ENCODE assay signal across 13 cellular contexts in the genomic region with DNA sequence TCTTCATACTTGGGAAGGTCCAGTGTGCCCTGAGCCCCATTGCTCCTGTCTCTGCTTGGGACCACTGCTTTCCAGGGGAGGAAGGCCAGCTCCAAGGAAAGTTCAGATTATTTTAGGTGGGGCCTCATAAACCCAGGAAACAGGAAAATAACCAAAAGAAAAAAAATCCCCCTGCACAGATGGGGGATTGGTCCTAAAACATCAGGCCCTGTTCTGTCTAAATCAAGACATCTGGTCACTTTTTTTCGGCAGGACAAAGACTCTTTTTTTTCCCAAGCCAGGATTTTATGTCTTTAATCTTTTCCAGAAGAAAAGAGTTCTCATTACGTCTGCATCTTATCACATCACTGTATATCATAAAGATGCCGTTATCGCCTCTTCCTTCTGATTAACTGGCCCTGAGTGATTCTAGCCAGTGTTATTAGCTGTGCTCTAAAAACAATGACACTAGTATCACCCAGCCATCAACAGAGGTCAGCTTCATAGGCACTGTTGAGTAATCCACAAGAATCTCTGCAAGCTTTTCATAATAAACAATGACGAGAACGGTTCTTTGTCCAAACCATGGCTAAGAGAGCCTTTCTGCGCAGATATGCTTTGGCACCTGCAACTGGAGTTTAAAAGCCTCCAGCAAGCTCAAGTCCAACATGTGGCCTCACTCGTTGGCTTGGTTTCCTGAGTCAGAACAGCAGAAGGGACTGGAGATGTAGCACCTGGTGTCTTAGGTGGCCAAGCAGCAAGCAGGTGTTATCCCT.
A peak's percentile ranks its signal among the peaks of the same experiment; 100 is the strongest.
DNase-seq lines count a peak whose midpoint lies in the region; ATAC-seq and TF ChIP-seq lines count a peak whose summit lies in the region.
"Had no signal": no experiment of that assay in that cellular context is flagged by ENCODE, and none has a peak within 500 bp of the region (broad histone marks: within the 10 kb centered on the region; RNA-seq: fewer than 3 reads in every experiment).

No MANE protein-coding gene starts in this region.

- intact Hi-C loops in Right ventricle myocardium superior (cut with DNase I) = no loop called here

- no peak overlapping the region for H3K4me3 ChIP-seq in astrocyte of the cerebellum (ENCODE audit: low read depth, low read length)
- H3K4me3 ChIP-seq in skeletal muscle cell (ENCODE audit: low read depth, low read length) = no peak overlapping the region
- H3K4me3 ChIP-seq: neural progenitor cell had no signal

- DNase-seq in EL (peak; percentile 76), astrocyte of the cerebellum (ENCODE audit: low read depth) (peak; percentile 80), Right ventricle myocardium superior (peak; percentile 77), skeletal muscle cell (ENCODE audit: low read depth) (peak; percentile 76), NOMO-1 (lab: John Stamatoyannopoulos, UW; ENCODE audit: unreplicated experiment in 2 of 2) (no peak), NCI-H2227 treated with DMSO at 0.1 percent for 48 hours (lab: John Stamatoyannopoulos, UW) (no peak)
- DNase-seq: activated CD4-positive, alpha-beta T cell treated with anti-CD3 and anti-CD28 coated beads for 4 hours; activated naive CD8-positive, alpha-beta T cell treated with anti-CD3 and anti-CD28 coated beads, Interleukin-2, amount 10 ng/mL, durations not matched to agents 7 days and 5 days; NCI-H1417 treated with DMSO at 0.1 percent for 48 hours; SIG-M5 had no signal

- TF ChIP-seq CTCF in astrocyte of the cerebellum (IDR thresholded peaks at IDR 0.05; ENCODE audit: low read depth, low read length, missing control alignments) = no peak

- ATAC-seq in Right ventricle myocardium superior (ENCODE audit: poor library complexity) = peak; percentile 88
- ATAC-seq in HG02678 (IDR thresholded peaks at IDR 0.05; ENCODE audit: unreplicated experiment) = no peak
- ATAC-seq in GM21447 (IDR thresholded peaks at IDR 0.05; ENCODE audit: unreplicated experiment) = no peak

- in situ Hi-C loops in astrocyte of the cerebellum (cut with HindIII; ENCODE audit: low sequenced_read_pairs) = no loop called here

Comparison
In these comparisons a context has a peak if more than half of its experiments do, and no peak if none do; other contexts are left out.
1. DNase-seq: peak in EL (single experiment), astrocyte of the cerebellum (single experiment), Right ventricle myocardium superior (single experiment) and skeletal muscle cell (single experiment); none in NOMO-1 (0 of 2) and NCI-H2227 treated with DMSO at 0.1 percent for 48 hours (single experiment).